Comparison of ENCODE assay signal across 1 cellular context in genomic region chr1:207033302-207033701, GRCh38.
TF ChIP-seq lines count a peak whose summit lies in the region.

No MANE protein-coding gene starts in this region.

TF ChIP-seq in K562, 482 proteins besides CTCF, POLR2A, EP300 and RAD21:
- TF ChIP-seq CEBPZ (IDR thresholded peaks at IDR 0.05; ENCODE audit: borderline replicate concordance, low read depth, low read length) (0 out of 2 replicates have a peak, but pooled peaks have one; percentile 10), ZZZ3 (IDR thresholded peaks at IDR 0.05) (no peak), ZNF740 (CRISPR knock-in tag; IDR thresholded peaks at IDR 0.05) (no peak), ZNF740 (tag; IDR thresholded peaks at IDR 0.05) (0 out of 4 replicates have a peak, but pooled peaks of 1 of the 2 experiments have one; percentile 20), NR2F6 (CRISPR knock-in tag; IDR thresholded peaks at IDR 0.05) (no peak)
